ENCODE assay signal across 28 cellular contexts in the genomic region with DNA sequence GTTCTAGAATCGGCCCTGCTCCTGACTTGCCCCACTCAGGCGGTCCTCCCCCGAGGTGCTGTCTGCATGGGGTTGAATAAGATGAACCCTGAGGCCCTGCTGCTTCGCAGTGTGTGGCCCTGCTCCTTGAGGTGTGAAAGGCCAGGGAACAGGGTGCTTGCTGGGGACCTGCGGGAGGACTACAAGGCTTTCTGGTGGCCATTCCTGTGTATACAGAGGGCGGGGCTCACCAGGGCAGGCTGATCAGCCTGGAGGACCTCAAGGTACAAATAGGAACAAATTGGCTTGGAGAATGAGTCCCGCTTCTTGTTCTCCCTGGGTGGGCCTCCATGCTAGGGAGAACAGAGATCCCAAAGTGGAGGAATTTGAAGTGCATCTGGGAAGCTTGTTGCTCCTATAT. TPM values are rescaled to one million over a fixed set of nuclear protein-coding genes. Genes with fewer than 3 reads are reported as not detected.
DNase-seq lines count a peak whose midpoint lies in the region; ATAC-seq, FAIRE-seq and TF ChIP-seq lines count a peak whose summit lies in the region.
"Had no signal": no experiment of that assay in that cellular context is flagged by ENCODE, and none has a peak within 500 bp of the region (broad histone marks: within the 10 kb centered on the region; RNA-seq: fewer than 3 reads in every experiment).

No MANE protein-coding gene starts in this region.

- H3K9ac ChIP-seq in K562 (ENCODE audit: insufficient read depth in 1 of 2, low read depth in 2 of 2, low read length in 2 of 2) = peak overlapping the region in 1 of 2 experiments; percentile 63; a peak in 2 of 4 replicates
- H3K9ac ChIP-seq in neuronal stem cell (ENCODE audit: low read depth, low read length, poor library complexity) = no peak overlapping the region
- H3K9ac ChIP-seq: BLaER1 treated with 17β-estradiol and CSF1 and Interleukin-3, amounts not matched to agents 10 nM and 100 nM had no signal

- TF ChIP-seq RAD21 in K562 (CRISPR knock-in tag; conservative IDR thresholded peaks at IDR 0.05 in 1 of 2, IDR thresholded peaks at IDR 0.05 in 1 of 2) = no peak

- no peaks in the 10 kb centered on the region for H3K79me1 ChIP-seq in neuronal stem cell (ENCODE audit: low read depth, low read length)

- H4K8ac ChIP-seq in neuronal stem cell (ENCODE audit: low read depth, low read length) = no peak overlapping the region

- no peak overlapping the region for H3K27ac Mint-ChIP-seq in endothelial cell (ENCODE audit: unreplicated experiment)
- H3K27ac Mint-ChIP-seq in activated naive CD4-positive, alpha-beta T cell treated with anti-CD3 and anti-CD28 coated beads, Interleukin-2, amount 10 ng/mL, durations not matched to agents 7 days and 5 days = no peak overlapping the region
- H3K27ac Mint-ChIP-seq: B cell; CD4-positive, alpha-beta T cell; CD8-positive, alpha-beta T cell had no signal

- no peaks in the 10 kb centered on the region for H3K9me1 ChIP-seq in K562 (ENCODE audit: control insufficient read depth, insufficient read depth, low read length)

- DNase-seq in K562 (ENCODE audit: extremely low read depth in 1 of 4, low spot score in 3 of 4) (no peak), endothelial cell (ENCODE audit: low spot score) (no peak), neuronal stem cell (ENCODE audit: low spot score) (no peak), NOMO-1 treated with DMSO at 0.1 percent for 48 hours (lab: John Stamatoyannopoulos, UW; ENCODE audit: unreplicated experiment) (no peak), D341Med (ENCODE audit: low spot score) (no peak)
- DNase-seq in activated naive CD4-positive, alpha-beta T cell treated with anti-CD3 and anti-CD28 coated beads, Interleukin-2, amount 10 ng/mL, durations not matched to agents 7 days and 5 days = no peak
- DNase-seq: AML-193; Caco-2; Calu3; CD4-positive, alpha-beta T cell; CD8-positive, alpha-beta T cell; DMS 273 treated with DMSO at 0.1 percent for 48 hours; DMS153; DMS53; DMS79; DND-41; EL; GDM1 had no signal

- POLR2A ChIA-PET in HEK293 (lab: Yijun Ruan, JAX) = no interaction called here
- POLR2A ChIA-PET in K562 (lab: Yijun Ruan, JAX) = interaction anchor here (0.8 kb wide), 1 partner anchor 32 kb away, joined by 3 read pairs; no protein-coding TSS in a partner anchor

- peak overlapping the region; percentile 66 for H2AFZ ChIP-seq in K562 (ENCODE audit: low read depth, low read length)
- no peak overlapping the region for H2AFZ ChIP-seq in neuronal stem cell (ENCODE audit: low read length)

- no peak for FAIRE-seq in K562 (lab: Jason Lieb, UNC)
- FAIRE-seq: A549, GM12878, GM12892, GM18507, GM19239 had no signal

- no TSS peak for BruUV-seq in K562 (replicated peaks; lab: Mats Ljungman, UMichigan)

- 20% methylated on average over 7 of the region's 7 CpGs for WGBS in K562 (ENCODE audit: insufficient coverage, low coverage, missing lambda C conversion rate)
- no CpG with 5 or more reads among the region's 7 CpGs for WGBS in neuronal stem cell (ENCODE audit: extremely low coverage in 2 of 2, insufficient read length in 2 of 2, insufficient replicate concordance in 1 of 2), 2 donors

- H3K27ac ChIP-seq in HEK293 (ENCODE audit: extremely low read depth, low read depth, low read length) (no peak overlapping the region), K562 (ENCODE audit: extremely low read depth, low read depth, low read length) (no peak overlapping the region), neuronal stem cell (replicated peaks; ENCODE audit: low read length) (no peak overlapping the region)
- H3K27ac ChIP-seq: 22Rv1; A549; BLaER1 treated with 17β-estradiol and CSF1 and Interleukin-3, amounts not matched to agents 10 nM and 100 nM; C4-2B had no signal

- no peak overlapping the region for H4K91ac ChIP-seq in neuronal stem cell (ENCODE audit: low read depth, low read length, poor library complexity)

- H3K36me3 ChIP-seq in HEK293 (ENCODE audit: control insufficient read depth in 2 of 2, insufficient read depth in 1 of 2, low read length in 2 of 2) (no peaks in the 10 kb centered on the region), K562 (ENCODE audit: control insufficient read depth, insufficient read depth, low read length) (no peaks in the 10 kb centered on the region), neuronal stem cell (replicated peaks in 1 of 2; ENCODE audit: control insufficient read depth in 2 of 2, insufficient read depth in 2 of 2, low read length in 2 of 2) (no peaks in the 10 kb centered on the region)
- H3K36me3 ChIP-seq: BLaER1 treated with 17β-estradiol and CSF1 and Interleukin-3, amounts not matched to agents 10 nM and 100 nM had no signal

- in situ Hi-C loops in K562 (cut with MboI) = no loop called here

- H3K4me1 ChIP-seq in HEK293 (ENCODE audit: control insufficient read depth, insufficient read depth, low read length) = no peaks in the 10 kb centered on the region
- peaks cover 8 to 16% of the 10 kb centered on the region in 2 experiments; a peak in 4 of 5 replicates for H3K4me1 ChIP-seq in K562 (replicated peaks in 1 of 2; ENCODE audit: control insufficient read depth in 2 of 2, insufficient read depth in 2 of 2, low read length in 2 of 2)
- H3K4me1 ChIP-seq in neuronal stem cell (ENCODE audit: control insufficient read depth in 2 of 2, insufficient read depth in 1 of 2, low read depth in 1 of 2, low read length in 2 of 2) = peaks cover 2 to 6% of the 10 kb centered on the region in 2 donors
- H3K4me1 ChIP-seq: A549, Caco-2 had no signal

- peak overlapping the region; percentile 66 for H2BK120ac ChIP-seq in neuronal stem cell (ENCODE audit: low read depth, low read length)

- H3K23ac ChIP-seq in neuronal stem cell (ENCODE audit: low read depth, low read length, poor library complexity) = no peak overlapping the region

- peaks cover 38% of the 10 kb centered on the region for H3K4me1 Mint-ChIP-seq in endothelial cell (ENCODE audit: unreplicated experiment)
- H3K4me1 Mint-ChIP-seq in activated naive CD4-positive, alpha-beta T cell treated with anti-CD3 and anti-CD28 coated beads, Interleukin-2, amount 10 ng/mL, durations not matched to agents 7 days and 5 days = no peaks in the 10 kb centered on the region

- H3K27me3 Mint-ChIP-seq in endothelial cell (ENCODE audit: unreplicated experiment) = peaks cover 8% of the 10 kb centered on the region
- H3K27me3 Mint-ChIP-seq in activated naive CD4-positive, alpha-beta T cell treated with anti-CD3 and anti-CD28 coated beads, Interleukin-2, amount 10 ng/mL, durations not matched to agents 7 days and 5 days = peaks cover 17% of the 10 kb centered on the region
- H3K27me3 Mint-ChIP-seq: CD4-positive, alpha-beta T cell had no signal

- H2BK12ac ChIP-seq in neuronal stem cell (ENCODE audit: low read length) = no peak overlapping the region

- H3K4ac ChIP-seq in neuronal stem cell (ENCODE audit: low read length) = no peak overlapping the region

- H2BK5ac ChIP-seq in neuronal stem cell (ENCODE audit: low read length) = no peak overlapping the region

- no peak overlapping the region for H3K14ac ChIP-seq in neuronal stem cell (ENCODE audit: low read length)

- H3K9me3 ChIP-seq in HEK293 (ENCODE audit: control insufficient read depth, insufficient read depth, low read depth, low read length) = no peaks in the 10 kb centered on the region
- no peaks in the 10 kb centered on the region for H3K9me3 ChIP-seq in K562 (replicated peaks; ENCODE audit: control insufficient read depth, insufficient read depth, low read depth, low read length)
- H3K9me3 ChIP-seq in neuronal stem cell (replicated peaks in 1 of 2; ENCODE audit: control insufficient read depth in 2 of 2, insufficient read depth in 1 of 2, low read depth in 1 of 2, low read length in 2 of 2) = no peaks in the 10 kb centered on the region
- H3K9me3 ChIP-seq: A549; BLaER1 treated with 17β-estradiol and CSF1 and Interleukin-3, amounts not matched to agents 10 nM and 100 nM; Caco-2 had no signal

- no peak for TF ChIP-seq POLR2A in K562 (conservative IDR thresholded peaks at IDR 0.05)

- no peaks in the 10 kb centered on the region for H3K9me3 Mint-ChIP-seq in endothelial cell (ENCODE audit: unreplicated experiment)
- no peaks in the 10 kb centered on the region for H3K9me3 Mint-ChIP-seq in activated naive CD4-positive, alpha-beta T cell treated with anti-CD3 and anti-CD28 coated beads, Interleukin-2, amount 10 ng/mL, durations not matched to agents 7 days and 5 days
- H3K9me3 Mint-ChIP-seq: CD4-positive, alpha-beta T cell; CD8-positive, alpha-beta T cell had no signal

- no peak overlapping the region for H3K18ac ChIP-seq in neuronal stem cell (ENCODE audit: low read length)

- no peaks in the 10 kb centered on the region; the same call in none of the 2 replicates for H4K20me1 ChIP-seq in K562 (replicated peaks; ENCODE audit: control insufficient read depth, insufficient read depth, low read length)
- H4K20me1 ChIP-seq: BLaER1 treated with 17β-estradiol and CSF1 and Interleukin-3, amounts not matched to agents 10 nM and 100 nM had no signal

- no peak overlapping the region for H2BK15ac ChIP-seq in neuronal stem cell (ENCODE audit: low read length)

- no peak overlapping the region for H3K4me2 ChIP-seq in K562 (ENCODE audit: insufficient read depth, low read length)
- H3K4me2 ChIP-seq in neuronal stem cell (ENCODE audit: insufficient read depth, low read length, poor library complexity, severe bottlenecking) = no peak overlapping the region
- H3K4me2 ChIP-seq: A549; BLaER1 treated with 17β-estradiol and CSF1 and Interleukin-3, amounts not matched to agents 10 nM and 100 nM had no signal

- peak; percentile 56 for ATAC-seq in K562
- ATAC-seq: A549; CD8-positive, alpha-beta T cell; GM12878 had no signal

- peaks cover 51% of the 10 kb centered on the region for H3K36me3 Mint-ChIP-seq in endothelial cell (ENCODE audit: low read depth, unreplicated experiment)
- no peaks in the 10 kb centered on the region for H3K36me3 Mint-ChIP-seq in activated naive CD4-positive, alpha-beta T cell treated with anti-CD3 and anti-CD28 coated beads, Interleukin-2, amount 10 ng/mL, durations not matched to agents 7 days and 5 days
- H3K36me3 Mint-ChIP-seq: CD8-positive, alpha-beta T cell had no signal

- peak overlapping the region; percentile 75 for H3K4me3 Mint-ChIP-seq in endothelial cell (ENCODE audit: unreplicated experiment)
- no peak overlapping the region for H3K4me3 Mint-ChIP-seq in activated naive CD4-positive, alpha-beta T cell treated with anti-CD3 and anti-CD28 coated beads, Interleukin-2, amount 10 ng/mL, durations not matched to agents 7 days and 5 days
- H3K4me3 Mint-ChIP-seq: B cell; CD4-positive, alpha-beta T cell; CD8-positive, alpha-beta T cell had no signal

- intact Hi-C loops in K562 (cut with micrococcal nuclease) = no loop called here

- no peak overlapping the region for H2AK5ac ChIP-seq in neuronal stem cell (ENCODE audit: low read depth, low read length)

- H3K79me2 ChIP-seq in K562 (ENCODE audit: control insufficient read depth, insufficient read depth, low read length) = no peaks in the 10 kb centered on the region

- TF ChIP-seq CTCF in HEK293 (tag by site-specific recombination; IDR thresholded peaks at IDR 0.05) (no peak), K562 (IDR thresholded peaks at IDR 0.05 in 2 of 3, conservative IDR thresholded peaks at IDR 0.05 in 1 of 3; ENCODE audit: insufficient read depth in 2 of 3, low read depth in 1 of 3, low read length in 3 of 3) (no peak), endothelial cell (IDR thresholded peaks at IDR 0.05; ENCODE audit: unreplicated experiment) (no peak)

- TF ChIP-seq EP300 in K562 (IDR thresholded peaks at IDR 0.05; ENCODE audit: low read length) = no peak

- peaks cover 21 to 50% of the 10 kb centered on the region in 2 experiments; a peak in 4 of 5 replicates for H3K27me3 ChIP-seq in K562 (ENCODE audit: control insufficient read depth in 2 of 2, insufficient read depth in 2 of 2, low read length in 2 of 2)
- H3K27me3 ChIP-seq in neuronal stem cell (ENCODE audit: control insufficient read depth in 3 of 3, insufficient read depth in 3 of 3, low read depth in 1 of 3, low read length in 3 of 3) = peaks cover 0 to 40% (median 0%) of the 10 kb centered on the region in 3 experiments
- H3K27me3 ChIP-seq: BLaER1 treated with 17β-estradiol and CSF1 and Interleukin-3, amounts not matched to agents 10 nM and 100 nM had no signal

- CTCF ChIA-PET in HEK293 (lab: Yijun Ruan, JAX) (interaction anchor here (1.0 kb wide), 1 partner anchor 25 kb away, joined by 5 read pairs; no protein-coding TSS in a partner anchor), K562 (lab: Yijun Ruan, JAX; ENCODE audit: low intra/inter-chr PET ratio) (no interaction called here)
- CTCF ChIA-PET in activated naive CD4-positive, alpha-beta T cell treated with anti-CD3 and anti-CD28 coated beads, Interleukin-2, amount 10 ng/mL, durations not matched to agents 7 days and 5 days (lab: Charles Lee) = no interaction called here

- no peak overlapping the region for H3K4me3 ChIP-seq in HEK293 (ENCODE audit: low read depth, low read length)
- no peak overlapping the region for H3K4me3 ChIP-seq in K562
- no peak overlapping the region for H3K4me3 ChIP-seq in neuronal stem cell (ENCODE audit: low read length in 2 of 2)
- H3K4me3 ChIP-seq: A549; BLaER1 treated with 17β-estradiol and CSF1 and Interleukin-3, amounts not matched to agents 10 nM and 100 nM; GM12878 had no signal

RNA-seq across cellular contexts. Expression of a gene that starts 5.7 kb away (rescaled TPM):
- total RNA-seq in K562 (2011; cell fraction: chromatin; rRNA removed; ENCODE audit: low replicate concordance) = 3.1 and 5.8 TPM in 2 replicates
- total RNA-seq in K562 (2011; cell fraction: nucleolus; rRNA removed) = 4.2 TPM in 2 replicates
- total RNA-seq in K562 (2011; cell fraction: nucleoplasm; rRNA removed) = 4.0 and 6.0 TPM in 2 replicates
- total RNA-seq in K562 (2014; rRNA removed) = 2.7 and 3.5 TPM in 2 replicates
- total RNA-seq in K562 (2014; rRNA removed; fragmentation: Illumina TruSeq; extraction: Trizol) = 0.95 and 1.4 TPM in 2 replicates
- total RNA-seq in K562 (2015; rRNA removed; fragmentation: Illumina TruSeq; extraction: Trizol) = 1.7 and 1.9 TPM in 2 replicates
- total RNA-seq in K562 (2021) = 2.7 and 3.4 TPM in 2 replicates
- 1.1 and 2.0 TPM in 2 replicates for polyA plus RNA-seq in K562 (2011; rRNA removed)
- polyA plus RNA-seq in K562 (2011; cell fraction: cytosol; rRNA removed) = 1.5 and 1.6 TPM in 2 replicates
- polyA plus RNA-seq in K562 (2011; cell fraction: nucleus; rRNA removed) = 1.7 and 3.0 TPM in 2 replicates
- 1.4 and 2.2 TPM in 2 replicates for polyA plus RNA-seq in K562 (2012)
- polyA plus RNA-seq in K562 (2014; fragmentation: Illumina TruSeq; extraction: Trizol) = 1.3 and 1.4 TPM in 2 replicates
- polyA plus RNA-seq in K562 (2014; fragmentation: Nextera tagmentation; extraction: Ambion mirVana) = under 1 TPM; 0.24 to 0.50 TPM
- polyA plus RNA-seq in K562 (2014; rRNA removed) = 2.6 and 4.3 TPM in 2 replicates
- 1.2 and 1.6 TPM in 2 replicates for polyA minus RNA-seq in K562 (2011; rRNA and poly(A)+ RNA removed)
- not detected in 2 replicates for polyA minus RNA-seq in K562 (2011; cell fraction: cytosol; rRNA and poly(A)+ RNA removed)
- polyA minus RNA-seq in K562 (2011; cell fraction: nucleus; rRNA and poly(A)+ RNA removed) = 2.7 and 3.2 TPM in 2 replicates
- 151 TPM for total RNA-seq in endothelial cell (ENCODE audit: unreplicated experiment)
- polyA plus RNA-seq in neuronal stem cell (2013, experiment 1 of 2) = 4.0 TPM
- polyA plus RNA-seq in neuronal stem cell (2013, experiment 2 of 2) = 3.7 TPM

RNA-seq across cellular contexts. Expression of a gene that starts 25.7 kb away (rescaled TPM):
- total RNA-seq in K562 (2011; cell fraction: chromatin; rRNA removed; ENCODE audit: low replicate concordance) = 11.8 and 26.5 TPM in 2 replicates
- 15.2 and 18.8 TPM in 2 replicates for total RNA-seq in K562 (2011; cell fraction: nucleolus; rRNA removed)
- total RNA-seq in K562 (2011; cell fraction: nucleoplasm; rRNA removed) = 22.7 and 30.8 TPM in 2 replicates
- 40.5 and 45.0 TPM in 2 replicates for total RNA-seq in K562 (2014; rRNA removed)
- total RNA-seq in K562 (2014; rRNA removed; fragmentation: Illumina TruSeq; extraction: Trizol) = 13.5 and 14.0 TPM in 2 replicates
- total RNA-seq in K562 (2015; rRNA removed; fragmentation: Illumina TruSeq; extraction: Trizol) = 22.3 and 22.4 TPM in 2 replicates
- 37.3 and 42.6 TPM in 2 replicates for total RNA-seq in K562 (2021)
- 24.4 and 51.8 TPM in 2 replicates for polyA plus RNA-seq in K562 (2011; rRNA removed)
- polyA plus RNA-seq in K562 (2011; cell fraction: cytosol; rRNA removed) = 44.6 and 52.4 TPM in 2 replicates
- 32.8 and 42.4 TPM in 2 replicates for polyA plus RNA-seq in K562 (2011; cell fraction: nucleus; rRNA removed)
- 34.2 and 146 TPM in 2 replicates for polyA plus RNA-seq in K562 (2012)
- 39.6 and 46.5 TPM in 2 replicates for polyA plus RNA-seq in K562 (2014; fragmentation: Illumina TruSeq; extraction: Trizol)
- polyA plus RNA-seq in K562 (2014; fragmentation: Nextera tagmentation; extraction: Ambion mirVana) = 1 to 10 TPM; 5.3 to 5.7 TPM
- polyA plus RNA-seq in K562 (2014; rRNA removed) = 32.2 and 35.1 TPM in 2 replicates
- polyA minus RNA-seq in K562 (2011; rRNA and poly(A)+ RNA removed) = 8.6 and 11.3 TPM in 2 replicates
- polyA minus RNA-seq in K562 (2011; cell fraction: cytosol; rRNA and poly(A)+ RNA removed) = 17.9 and 19.4 TPM in 2 replicates
- 4.0 and 7.3 TPM in 2 replicates for polyA minus RNA-seq in K562 (2011; cell fraction: nucleus; rRNA and poly(A)+ RNA removed)
- total RNA-seq in endothelial cell (ENCODE audit: unreplicated experiment) = 49.0 TPM
- 4.2 TPM for polyA plus RNA-seq in neuronal stem cell (2013, experiment 1 of 2)
- 4.2 TPM for polyA plus RNA-seq in neuronal stem cell (2013, experiment 2 of 2)

RNA-seq across cellular contexts. Expression of a gene that starts 28.2 kb away (rescaled TPM):
- 227 and 442 TPM in 2 replicates for total RNA-seq in K562 (2011; cell fraction: chromatin; rRNA removed; ENCODE audit: low replicate concordance)
- total RNA-seq in K562 (2011; cell fraction: nucleolus; rRNA removed) = 178 and 203 TPM in 2 replicates
- total RNA-seq in K562 (2011; cell fraction: nucleoplasm; rRNA removed) = 185 and 217 TPM in 2 replicates
- total RNA-seq in K562 (2014; rRNA removed) = 55.6 and 63.8 TPM in 2 replicates
- 44.0 and 45.1 TPM in 2 replicates for total RNA-seq in K562 (2014; rRNA removed; fragmentation: Illumina TruSeq; extraction: Trizol)
- total RNA-seq in K562 (2015; rRNA removed; fragmentation: Illumina TruSeq; extraction: Trizol) = 60.0 and 62.5 TPM in 2 replicates
- 106 and 126 TPM in 2 replicates for total RNA-seq in K562 (2021)
- polyA plus RNA-seq in K562 (2011; rRNA removed) = 123 and 127 TPM in 2 replicates
- 105 and 142 TPM in 2 replicates for polyA plus RNA-seq in K562 (2011; cell fraction: cytosol; rRNA removed)
- 340 and 411 TPM in 2 replicates for polyA plus RNA-seq in K562 (2011; cell fraction: nucleus; rRNA removed)
- polyA plus RNA-seq in K562 (2012) = 110 and 127 TPM in 2 replicates
- polyA plus RNA-seq in K562 (2014; fragmentation: Illumina TruSeq; extraction: Trizol) = 108 and 119 TPM in 2 replicates
- 1 to 10 TPM; 1.9 to 2.8 TPM for polyA plus RNA-seq in K562 (2014; fragmentation: Nextera tagmentation; extraction: Ambion mirVana)
- polyA plus RNA-seq in K562 (2014; rRNA removed) = 117 and 134 TPM in 2 replicates
- polyA minus RNA-seq in K562 (2011; rRNA and poly(A)+ RNA removed) = 55.9 and 77.0 TPM in 2 replicates
- 46.1 and 60.9 TPM in 2 replicates for polyA minus RNA-seq in K562 (2011; cell fraction: cytosol; rRNA and poly(A)+ RNA removed)
- polyA minus RNA-seq in K562 (2011; cell fraction: nucleus; rRNA and poly(A)+ RNA removed) = 68.7 and 70.2 TPM in 2 replicates
- total RNA-seq in endothelial cell (ENCODE audit: unreplicated experiment) = 308 TPM
- polyA plus RNA-seq in neuronal stem cell (2013, experiment 1 of 2) = 154 TPM
- polyA plus RNA-seq in neuronal stem cell (2013, experiment 2 of 2) = 155 TPM

RNA-seq across cellular contexts. Expression of a gene that starts 34.1 kb away (rescaled TPM):
- total RNA-seq in K562 (2011; cell fraction: chromatin; rRNA removed; ENCODE audit: low replicate concordance) = 28.3 and 66.0 TPM in 2 replicates
- 35.5 and 36.5 TPM in 2 replicates for total RNA-seq in K562 (2011; cell fraction: nucleolus; rRNA removed)
- 27.8 and 29.8 TPM in 2 replicates for total RNA-seq in K562 (2011; cell fraction: nucleoplasm; rRNA removed)
- total RNA-seq in K562 (2014; rRNA removed) (5.3 and 6.2 TPM in 2 replicates), K562 (2014; rRNA removed; fragmentation: Illumina TruSeq; extraction: Trizol) (2.0 and 2.2 TPM in 2 replicates), K562 (2015; rRNA removed; fragmentation: Illumina TruSeq; extraction: Trizol) (3.0 and 3.6 TPM in 2 replicates), K562 (2021) (7.8 and 11.5 TPM in 2 replicates), endothelial cell (ENCODE audit: unreplicated experiment) (42.2 TPM)
- polyA plus RNA-seq in K562 (2011; rRNA removed) (4.1 and 7.9 TPM in 2 replicates), K562 (2014; fragmentation: Illumina TruSeq; extraction: Trizol) (5.8 and 8.2 TPM in 2 replicates), K562 (2014; fragmentation: Nextera tagmentation; extraction: Ambion mirVana) (1 to 10 TPM; 1.2 to 1.8 TPM), K562 (2014; rRNA removed) (10.9 and 11.1 TPM in 2 replicates)
- polyA plus RNA-seq in K562 (2011; cell fraction: cytosol; rRNA removed) = 2.4 and 3.1 TPM in 2 replicates
- 75.1 and 86.2 TPM in 2 replicates for polyA plus RNA-seq in K562 (2011; cell fraction: nucleus; rRNA removed)
- polyA plus RNA-seq in K562 (2012) = 11.6 and 18.0 TPM in 2 replicates
- 0.78 and 0.81 TPM in 2 replicates for polyA minus RNA-seq in K562 (2011; rRNA and poly(A)+ RNA removed)
- polyA minus RNA-seq in K562 (2011; cell fraction: cytosol; rRNA and poly(A)+ RNA removed) = not detected in 2 replicates
- 5.3 and 7.3 TPM in 2 replicates for polyA minus RNA-seq in K562 (2011; cell fraction: nucleus; rRNA and poly(A)+ RNA removed)
- 19.9 TPM for polyA plus RNA-seq in neuronal stem cell (2013, experiment 1 of 2)
- 18.7 TPM for polyA plus RNA-seq in neuronal stem cell (2013, experiment 2 of 2)

RNA-seq across cellular contexts. Expression of a gene that starts 40.0 kb away (rescaled TPM):
- 19.1 and 20.3 TPM in 2 replicates for total RNA-seq in K562 (2011; cell fraction: chromatin; rRNA removed; ENCODE audit: low replicate concordance)
- total RNA-seq in K562 (2011; cell fraction: nucleolus; rRNA removed) = 21.5 and 22.6 TPM in 2 replicates
- 36.4 and 49.9 TPM in 2 replicates for total RNA-seq in K562 (2011; cell fraction: nucleoplasm; rRNA removed)
- 129 and 156 TPM in 2 replicates for total RNA-seq in K562 (2014; rRNA removed)
- 123 and 128 TPM in 2 replicates for total RNA-seq in K562 (2014; rRNA removed; fragmentation: Illumina TruSeq; extraction: Trizol)
- 99.1 and 110 TPM in 2 replicates for total RNA-seq in K562 (2015; rRNA removed; fragmentation: Illumina TruSeq; extraction: Trizol)
- total RNA-seq in K562 (2021) = 149 and 154 TPM in 2 replicates
- polyA plus RNA-seq in K562 (2011; rRNA removed) = 161 and 163 TPM in 2 replicates
- polyA plus RNA-seq in K562 (2011; cell fraction: cytosol; rRNA removed) = 240 and 251 TPM in 2 replicates
- polyA plus RNA-seq in K562 (2011; cell fraction: nucleus; rRNA removed) = 54.9 and 71.1 TPM in 2 replicates
- 213 and 399 TPM in 2 replicates for polyA plus RNA-seq in K562 (2012)
- polyA plus RNA-seq in K562 (2014; fragmentation: Illumina TruSeq; extraction: Trizol) = 227 and 245 TPM in 2 replicates
- 10 to 100 TPM; 62.2 to 95.5 TPM for polyA plus RNA-seq in K562 (2014; fragmentation: Nextera tagmentation; extraction: Ambion mirVana)
- polyA plus RNA-seq in K562 (2014; rRNA removed) = 207 and 223 TPM in 2 replicates
- 48.7 TPM in 2 replicates for polyA minus RNA-seq in K562 (2011; rRNA and poly(A)+ RNA removed)
- 29.3 and 40.5 TPM in 2 replicates for polyA minus RNA-seq in K562 (2011; cell fraction: cytosol; rRNA and poly(A)+ RNA removed)
- 9.3 and 18.2 TPM in 2 replicates for polyA minus RNA-seq in K562 (2011; cell fraction: nucleus; rRNA and poly(A)+ RNA removed)
- 44.4 TPM for total RNA-seq in endothelial cell (ENCODE audit: unreplicated experiment)
- polyA plus RNA-seq in neuronal stem cell (2013, experiment 1 of 2) = 152 TPM
- 145 TPM for polyA plus RNA-seq in neuronal stem cell (2013, experiment 2 of 2)

Comparison
In these comparisons a context has a peak if more than half of its experiments do, and no peak if none do; other contexts are left out.
1. RNA of a gene that starts 5.7 kb away (total RNA-seq): 151 TPM in endothelial cell (single experiment); 0.95 to 6.0 TPM in K562; every median in the first group is over 10 times any median in the second.